8 cellular contexts compared by ENCODE assay signal in the genomic region with DNA sequence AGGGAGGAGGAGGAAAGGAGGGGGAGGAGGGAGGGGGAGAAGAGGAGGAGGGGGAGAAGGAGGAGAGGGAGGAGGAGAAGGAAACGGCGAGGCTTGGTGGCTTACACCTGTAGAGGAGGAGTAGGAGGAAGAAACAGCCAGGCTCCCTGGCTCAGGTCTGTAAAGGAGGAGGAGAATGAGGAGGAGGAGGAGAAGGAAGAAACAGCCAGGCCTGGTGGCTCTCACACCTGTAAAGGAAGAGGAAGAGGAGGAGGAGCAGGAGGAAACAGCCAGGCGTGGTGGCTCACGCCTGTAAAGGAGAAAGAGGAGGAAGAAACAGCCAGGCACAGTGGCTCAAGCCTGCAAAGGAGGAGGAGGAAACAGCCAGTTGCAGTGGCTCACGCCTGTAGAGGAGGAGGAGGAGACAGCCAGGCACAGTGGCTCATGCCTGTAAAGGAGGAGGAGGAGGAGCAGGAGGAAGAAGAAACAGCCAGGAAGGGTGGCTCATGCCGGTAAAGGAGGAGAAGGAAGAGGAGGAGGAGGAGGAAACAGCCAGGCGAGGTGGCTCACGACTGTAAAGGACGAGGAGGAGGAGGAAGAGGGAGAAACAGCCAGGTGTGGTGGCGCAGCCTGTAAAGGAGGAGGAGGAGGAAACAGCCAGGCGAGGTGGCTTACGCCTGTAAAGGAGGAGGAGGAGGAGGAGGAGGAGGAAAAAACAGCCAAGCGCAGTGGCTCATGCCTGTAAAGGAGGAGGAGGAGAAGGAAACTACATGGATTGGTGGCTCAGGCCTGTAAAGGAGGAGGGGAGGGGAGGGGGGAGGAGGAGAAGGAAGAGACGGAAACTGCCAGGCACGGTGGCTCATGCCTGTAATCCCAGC. TPM values are rescaled to one million over a fixed set of nuclear protein-coding genes. Genes with fewer than 3 reads are reported as not detected.
DNase-seq lines count a peak whose midpoint lies in the region; ATAC-seq and TF ChIP-seq lines count a peak whose summit lies in the region.

No MANE protein-coding gene starts in this region.

- H3K4me2 ChIP-seq in KMS-11, result peak overlapping the region; percentile 36

- peak; percentile 9 to 63 for TF ChIP-seq POLR2A in adrenal gland (IDR thresholded peaks at IDR 0.05)

- peak overlapping the region; percentile 7; the same call in 1 of the 2 replicates for H3K27ac ChIP-seq in KMS-11
- H3K27ac ChIP-seq in adrenal gland, result peak overlapping the region in 4 of 5 donors; percentile 61 to 84 (median 78)
- H3K27ac ChIP-seq in heart right ventricle, result peak overlapping the region in 8 of 10 donors; percentile 39 to 82 (median 68)

- no peaks in the 10 kb centered on the region for H3K9me3 Mint-ChIP-seq in progenitor cell of endocrine pancreas (ENCODE audit: low read depth)

- H3K4me1 ChIP-seq in KMS-11 (ENCODE audit: low read depth, poor library complexity, severe bottlenecking), result peaks cover 7% of the 10 kb centered on the region
- H3K4me1 ChIP-seq in adrenal gland (replicated peaks in 1 of 2), result peaks cover 0 to 5% of the 10 kb centered on the region in 2 donors
- H3K4me1 ChIP-seq in heart right ventricle, result peaks cover 0 to 14% (median 0%) of the 10 kb centered on the region in 9 donors

- H4K20me1 ChIP-seq in KMS-11 (ENCODE audit: insufficient read depth), result no peaks in the 10 kb centered on the region

- H3K27me3 ChIP-seq in KMS-11 (ENCODE audit: insufficient read depth, low read depth), result no peaks in the 10 kb centered on the region
- no peaks in the 10 kb centered on the region for H3K27me3 ChIP-seq in adrenal gland
- no peaks in the 10 kb centered on the region for H3K27me3 ChIP-seq in heart right ventricle

- no peaks in the 10 kb centered on the region for H3K9me3 ChIP-seq in adrenal gland (replicated peaks in 1 of 3)
- H3K9me3 ChIP-seq in heart right ventricle, result no peaks in the 10 kb centered on the region

- H3K36me3 ChIP-seq in KMS-11 (ENCODE audit: insufficient read depth) (no peaks in the 10 kb centered on the region), adrenal gland (replicated peaks in 1 of 2) (no peaks in the 10 kb centered on the region), heart right ventricle (no peaks in the 10 kb centered on the region)

- H3K36me3 Mint-ChIP-seq in progenitor cell of endocrine pancreas (ENCODE audit: insufficient read depth), result no peaks in the 10 kb centered on the region

- peak overlapping the region; percentile 56 for H3K4me3 Mint-ChIP-seq in progenitor cell of endocrine pancreas (ENCODE audit: low read depth)

- H3K4me1 Mint-ChIP-seq in progenitor cell of endocrine pancreas (ENCODE audit: low read depth), result peaks cover 6% of the 10 kb centered on the region

- DNase-seq in DMS53 (lab: John Stamatoyannopoulos, UW) (peak; percentile 96), SIG-M5 treated with dmso at 0.1 percent for 504 hours (lab: John Stamatoyannopoulos, UW; ENCODE audit: unreplicated experiment) (peak; percentile 83), adrenal gland (peak; percentile 78 to 93 (median 87)), heart right ventricle (peak; percentile 40 to 70), progenitor cell of endocrine pancreas (ENCODE audit: low spot score, unreplicated experiment) (no peak), OCI-M2 (lab: John Stamatoyannopoulos, UW; ENCODE audit: unreplicated experiment) (no peak)

- H3K79me2 ChIP-seq in KMS-11 (ENCODE audit: insufficient read depth, low read depth), result no peaks in the 10 kb centered on the region

- WGBS in adrenal gland, 4 donors, result 1 to 3% (median 1%) methylated on average over 15 of the region's 15 CpGs
- WGBS in heart right ventricle, 2 donors, result 11 to 14% methylated on average over 15 of the region's 15 CpGs

- no peaks in the 10 kb centered on the region for H3K27me3 Mint-ChIP-seq in progenitor cell of endocrine pancreas

- ATAC-seq in GM21619 (IDR thresholded peaks at IDR 0.05; ENCODE audit: unreplicated experiment) (peak; percentile 81), heart right ventricle (peak; percentile 81 to 95 (median 92))

- intact Hi-C loops in adrenal gland (cut with DNase I), result no loop called here
- intact Hi-C loops in heart right ventricle (cut with DNase I), result no loop called here

- H3K9ac ChIP-seq in KMS-11, result no peak overlapping the region

- TF ChIP-seq CTCF in KMS-11 (conservative IDR thresholded peaks at IDR 0.05; ENCODE audit: low read depth, low read length) (no peak), adrenal gland (IDR thresholded peaks at IDR 0.05) (no peak), heart right ventricle (IDR thresholded peaks at IDR 0.05) (no peak), progenitor cell of endocrine pancreas (IDR thresholded peaks at IDR 0.05; ENCODE audit: unreplicated experiment) (no peak)

- peak overlapping the region; percentile 94 for H3K27ac Mint-ChIP-seq in progenitor cell of endocrine pancreas

- peak overlapping the region; percentile 69; the same call in 1 of the 2 replicates for H2AFZ ChIP-seq in KMS-11 (ENCODE audit: low read depth)

- H3K4me3 ChIP-seq in KMS-11 (IDR thresholded peaks at IDR 0.05; ENCODE audit: insufficient read depth, low read depth, low read length), result no peak overlapping the region
- H3K4me3 ChIP-seq in adrenal gland, result peak overlapping the region in 2 of 4 donors; percentile 9 to 42
- peak overlapping the region in 9 of 10 donors; percentile 17 to 49 (median 44) for H3K4me3 ChIP-seq in heart right ventricle

RNA-seq across cellular contexts. Expression of a gene that starts 14.9 kb away (rescaled TPM):
- 10 to 100 TPM; 28.9 to 53.3 (median 41.4) TPM for total RNA-seq in adrenal gland
- polyA plus RNA-seq in adrenal gland, result 10 to 100 TPM; 14.5 to 46.7 (median 21.6) TPM
- 10 to 100 TPM; 15.4 to 31.1 (median 23.1) TPM for total RNA-seq in heart right ventricle
- polyA plus RNA-seq in heart right ventricle, result 10 to 100 TPM; 11.3 to 16.2 TPM
- 32.4 and 34.8 TPM in 2 replicates for total RNA-seq in progenitor cell of endocrine pancreas

RNA-seq across cellular contexts. Expression of a gene that starts 24.2 kb away (rescaled TPM):
- total RNA-seq in adrenal gland (10 to 100 TPM; 20.1 to 32.1 (median 27.1) TPM), heart right ventricle (10 to 100 TPM; 10.1 to 17.0 (median 12.8) TPM), progenitor cell of endocrine pancreas (35.9 and 37.5 TPM in 2 replicates)
- polyA plus RNA-seq in adrenal gland (10 to 100 TPM; 12.0 to 26.2 (median 23.9) TPM), heart right ventricle (10 to 100 TPM; 14.1 to 27.5 TPM)

Comparison
In these comparisons a context has a peak if more than half of its experiments do, and no peak if none do; other contexts are left out.
1. DNase-seq: peak in DMS53 (single experiment), SIG-M5 treated with dmso at 0.1 percent for 504 hours (single experiment), adrenal gland (7 of 7) and heart right ventricle (2 of 2); none in progenitor cell of endocrine pancreas (single experiment) and OCI-M2 (single experiment).
2. H3K27ac ChIP-seq: peak in every context shown above with its lines; median percentile 78 in adrenal gland; 68 in heart right ventricle; 7 in KMS-11.